21 cellular contexts compared by ENCODE assay signal in the genomic region with DNA sequence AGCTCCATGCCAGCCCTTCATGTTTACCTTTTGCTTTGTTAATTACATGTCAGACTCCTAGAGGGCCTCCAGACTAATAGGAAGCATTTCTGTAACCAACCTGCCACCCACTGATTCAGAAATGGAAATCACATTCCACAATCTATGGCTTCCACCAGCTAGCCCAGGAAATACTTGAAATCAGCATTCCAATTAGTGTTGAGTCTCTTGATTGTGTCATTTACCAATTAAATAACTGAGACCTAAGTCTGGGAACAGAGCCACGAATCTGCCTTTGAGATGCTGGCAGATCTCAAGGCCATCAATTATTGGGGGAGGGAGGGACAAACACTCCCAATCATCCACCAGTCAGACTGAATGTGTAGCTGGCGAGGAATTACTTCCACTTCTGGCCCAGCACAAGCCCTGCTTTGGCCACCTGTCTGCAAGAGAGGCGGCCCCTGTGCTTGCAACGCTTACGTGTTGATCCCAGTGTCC. TPM values are rescaled to one million over a fixed set of nuclear protein-coding genes. Genes with fewer than 3 reads are reported as not detected.
A peak's percentile ranks its signal among the peaks of the same experiment; 100 is the strongest.
DNase-seq lines count a peak whose midpoint lies in the region; ATAC-seq and TF ChIP-seq lines count a peak whose summit lies in the region.
"Had no signal": no experiment of that assay in that cellular context is flagged by ENCODE, and none has a peak within 500 bp of the region (broad histone marks: within the 10 kb centered on the region; RNA-seq: fewer than 3 reads in every experiment).

No MANE protein-coding gene starts in this region.

- H3K4me2 ChIP-seq in SK-N-SH, result no peak overlapping the region

- no peak for TF ChIP-seq RAD21 in SK-N-SH (IDR thresholded peaks at IDR 0.05; ENCODE audit: low read length)

- H3K9ac ChIP-seq in SK-N-SH, result no peak overlapping the region

- peaks cover 0 to 32% of the 10 kb centered on the region in 2 donors for H3K36me3 ChIP-seq in lung (ENCODE audit: control insufficient read depth in 2 of 2, insufficient read depth in 2 of 2, low read length in 2 of 2)
- H3K36me3 ChIP-seq in sigmoid colon, result peaks cover 3 to 47% (median 13%) of the 10 kb centered on the region in 4 donors
- H3K36me3 ChIP-seq in SK-N-SH (replicated peaks in 1 of 2; ENCODE audit: control insufficient read depth in 1 of 2, insufficient read depth in 2 of 2, low read length in 1 of 2), result peaks cover 30 to 46% of the 10 kb centered on the region in 2 experiments
- H3K36me3 ChIP-seq: BE2C, ovary had no signal

- H2AFZ ChIP-seq in SK-N-SH (ENCODE audit: low read depth), result no peak overlapping the region

- peaks cover 0 to 4% of the 10 kb centered on the region in 2 donors for H3K4me1 ChIP-seq in lung (ENCODE audit: control insufficient read depth in 2 of 2, insufficient read depth in 2 of 2, low read length in 2 of 2)
- H3K4me1 ChIP-seq in sigmoid colon, result no peaks in the 10 kb centered on the region
- peaks cover 0 to 8% of the 10 kb centered on the region in 2 experiments; a peak in 2 of 4 replicates for H3K4me1 ChIP-seq in SK-N-SH (ENCODE audit: control insufficient read depth in 1 of 2, insufficient read depth in 2 of 2, low read depth in 1 of 2, low read length in 1 of 2)
- H3K4me1 ChIP-seq: BE2C, heart left ventricle, lower lobe of right lung had no signal

- intact Hi-C loops in sigmoid colon (cut with DNase I), result no loop called here
- intact Hi-C loops in left colon (cut with DNase I, micrococcal nuclease), result no loop called here

- H3K9me3 Mint-ChIP-seq in WTC11, result peaks cover 5% of the 10 kb centered on the region
- H3K9me3 Mint-ChIP-seq: activated T-helper 1 cell treated with anti-CD3 and anti-CD28 coated beads, Interleukin-12 subunit alpha, Interleukin-12 subunit beta, Interleukin-2, Interleukin-4 antibody, amounts not matched to agents 30 ng/mL and 10 ng/mL and 1 ng/mL, durations not matched to agents 14 hours and 24 hours and 36 hours; T-helper 1 cell treated with Interleukin-12 subunit alpha and Interleukin-12 subunit beta and Interleukin-4 antibody, amounts not matched to agents 30 μg/mL and 1 μg/mL, for 36 hours had no signal

- ATAC-seq in WTC11 (peak; percentile 28), lung (ENCODE audit: insufficient read depth, low FRiP score) (no peak), left colon (no peak)
- ATAC-seq: activated CD8-positive, alpha-beta T cell treated with anti-CD3 and anti-CD28 coated beads, Interleukin-2, amount 10 ng/mL, durations not matched to agents 7 days and 5 days; lower lobe of right lung; naive thymus-derived CD4-positive, alpha-beta T cell had no signal

- 88 to 94% methylated on average over 5 of the region's 5 CpGs for WGBS in lung, 2 donors
- 90 to 95% methylated on average over 5 of the region's 5 CpGs for WGBS in sigmoid colon, 2 donors
- WGBS in SK-N-SH (ENCODE audit: low lambda C conversion rate), result 83% methylated on average over 4 of the region's 5 CpGs

- H3K27me3 ChIP-seq in lung (ENCODE audit: control insufficient read depth, insufficient read depth), result no peaks in the 10 kb centered on the region
- H3K27me3 ChIP-seq in sigmoid colon, result no peaks in the 10 kb centered on the region
- H3K27me3 ChIP-seq in SK-N-SH (ENCODE audit: insufficient read depth), result no peaks in the 10 kb centered on the region
- H3K27me3 ChIP-seq: BE2C, heart left ventricle, ovary had no signal

- TF ChIP-seq POLR2A in sigmoid colon (IDR thresholded peaks at IDR 0.05), result no peak

- CTCF ChIA-PET in WTC11 (lab: Charles Lee) (interaction anchor here (0.8 kb wide), 1 partner anchor 13 kb away, joined by 3 read pairs; no protein-coding TSS in a partner anchor), SK-N-SH (lab: Yijun Ruan, JAX) (interaction anchor here (2.9 kb wide), 1 partner anchor 13 kb away, joined by 15 read pairs; no protein-coding TSS in a partner anchor)

- H3F3A ChIP-seq in SK-N-SH (replicated peaks; ENCODE audit: insufficient read depth), result peaks cover 6% of the 10 kb centered on the region

- H3K36me3 Mint-ChIP-seq in WTC11, result peaks cover 3% of the 10 kb centered on the region; the same call in 1 of the 2 replicates

- no peak for TF ChIP-seq EP300 in sigmoid colon (IDR thresholded peaks at IDR 0.05)
- no peak for TF ChIP-seq EP300 in SK-N-SH (IDR thresholded peaks at IDR 0.05; ENCODE audit: borderline replicate concordance in 1 of 2, low read depth in 1 of 2, low read length in 1 of 2)

- H3K4me3 ChIP-seq in lung (peak overlapping the region; percentile 8), sigmoid colon (no peak overlapping the region), SK-N-SH (ENCODE audit: low read depth in 2 of 2, low read length in 1 of 2) (no peak overlapping the region)
- H3K4me3 ChIP-seq: heart left ventricle, lower lobe of right lung, ovary had no signal

- no peaks in the 10 kb centered on the region for H3K79me2 ChIP-seq in SK-N-SH (ENCODE audit: insufficient read depth)

- H3K27me3 Mint-ChIP-seq in WTC11 (ENCODE audit: low read depth), result no peaks in the 10 kb centered on the region
- H3K27me3 Mint-ChIP-seq: naive thymus-derived CD4-positive, alpha-beta T cell had no signal

- H3K9me3 ChIP-seq in lung (ENCODE audit: control insufficient read depth in 2 of 2, insufficient read depth in 1 of 2, low read length in 1 of 2) (no peaks in the 10 kb centered on the region), sigmoid colon (no peaks in the 10 kb centered on the region), SK-N-SH (no peaks in the 10 kb centered on the region; the same call in 1 of the 2 replicates)
- H3K9me3 ChIP-seq: BE2C, lower lobe of right lung, ovary had no signal

- TF ChIP-seq CTCF in WTC11 (IDR thresholded peaks at IDR 0.05) (no peak), lung (IDR thresholded peaks at IDR 0.05; ENCODE audit: control extremely low read depth, extremely low read depth) (no peak), sigmoid colon (IDR thresholded peaks at IDR 0.05) (no peak), SK-N-SH (IDR thresholded peaks at IDR 0.05) (no peak)

- 0 out of 2 replicates have a peak overlapping the region, but pooled peaks have one; percentile 6 for H3K27ac Mint-ChIP-seq in WTC11
- H3K27ac Mint-ChIP-seq: activated CD8-positive, alpha-beta T cell treated with anti-CD3 and anti-CD28 coated beads, Interleukin-2, amount 10 ng/mL, durations not matched to agents 7 days and 5 days; activated T-helper 1 cell treated with anti-CD3 and anti-CD28 coated beads, Interleukin-12 subunit alpha, Interleukin-12 subunit beta, Interleukin-2, Interleukin-4 antibody, amounts not matched to agents 30 ng/mL and 10 ng/mL and 1 ng/mL, durations not matched to agents 14 hours and 24 hours and 36 hours; T-helper 1 cell treated with Interleukin-12 subunit alpha and Interleukin-12 subunit beta and Interleukin-4 antibody, amounts not matched to agents 30 μg/mL and 1 μg/mL, for 36 hours had no signal

- POLR2A ChIA-PET in WTC11 (lab: Charles Lee), result interaction anchor here (0.6 kb wide), 1 partner anchor 852 kb away, joined by 3 read pairs; no protein-coding TSS in a partner anchor
- POLR2A ChIA-PET in SK-N-SH (lab: Yijun Ruan, JAX), result no interaction called here

- H3K4me3 Mint-ChIP-seq in WTC11, result no peak overlapping the region
- H3K4me3 Mint-ChIP-seq: activated CD8-positive, alpha-beta T cell treated with anti-CD3 and anti-CD28 coated beads, Interleukin-2, amount 10 ng/mL, durations not matched to agents 7 days and 5 days; activated T-helper 1 cell treated with anti-CD3 and anti-CD28 coated beads, Interleukin-12 subunit alpha, Interleukin-12 subunit beta, Interleukin-2, Interleukin-4 antibody, amounts not matched to agents 30 ng/mL and 10 ng/mL and 1 ng/mL, durations not matched to agents 14 hours and 24 hours and 36 hours; naive thymus-derived CD4-positive, alpha-beta T cell; T-helper 1 cell treated with Interleukin-12 subunit alpha and Interleukin-12 subunit beta and Interleukin-4 antibody, amounts not matched to agents 30 μg/mL and 1 μg/mL, for 36 hours had no signal

- DNase-seq in EH (ENCODE audit: low read depth) (peak; percentile 41), NCI-H1105 (lab: John Stamatoyannopoulos, UW) (peak; percentile 59), WTC11 (ENCODE audit: low spot score) (no peak), lung (ENCODE audit: low spot score) (no peak), sigmoid colon (no peak), left colon (no peak), SK-N-SH (no peak), NOMO-1 treated with DMSO at 0.1 percent for 48 hours (lab: John Stamatoyannopoulos, UW; ENCODE audit: unreplicated experiment) (no peak)
- DNase-seq: activated CD4-positive, CD25-positive, alpha-beta regulatory T cell; activated CD8-positive, alpha-beta T cell treated with anti-CD3 and anti-CD28 coated beads, Interleukin-2, amount 10 ng/mL, durations not matched to agents 7 days and 5 days; BE2C; effector CD8-positive, alpha-beta T cell; heart left ventricle; lower lobe of right lung; naive thymus-derived CD4-positive, alpha-beta T cell; NCI-H510A; ovary; SHP77; stimulated activated CD4-positive, alpha-beta T cell treated with anti-CD3 and anti-CD28 coated beads, Interleukin-4, amount 100 ng/mL, for 1 hour had no signal

- no peaks in the 10 kb centered on the region for H3K9me2 ChIP-seq in SK-N-SH

- no peaks in the 10 kb centered on the region for H4K20me1 ChIP-seq in SK-N-SH (ENCODE audit: insufficient read depth)

- H3K4me1 Mint-ChIP-seq in WTC11, result peaks cover 11% of the 10 kb centered on the region

- H3K27ac ChIP-seq in lung (ENCODE audit: low read depth in 1 of 2, low read length in 1 of 2), result no peak overlapping the region
- H3K27ac ChIP-seq in sigmoid colon, result no peak overlapping the region
- H3K27ac ChIP-seq in SK-N-SH (ENCODE audit: low read depth in 2 of 2, low read length in 1 of 2), result no peak overlapping the region
- H3K27ac ChIP-seq: heart left ventricle, lower lobe of right lung, ovary had no signal

TF ChIP-seq in WTC11, 78 proteins besides CTCF, POLR2A, EP300 and RAD21 (continues in another document):
- TF ChIP-seq NFYB (CRISPR knock-in tag; conservative IDR thresholded peaks at IDR 0.05; ENCODE audit: low read depth), result no peak

TF ChIP-seq in SK-N-SH, 30 proteins besides CTCF, POLR2A, EP300 and RAD21 (continues in another document):
- TF ChIP-seq RXRA (IDR thresholded peaks at IDR 0.05; ENCODE audit: borderline replicate concordance, low read depth) (no peak), TAF1 (IDR thresholded peaks at IDR 0.05; ENCODE audit: borderline replicate concordance, low read depth, low read length) (no peak)

RNA-seq across cellular contexts. Expression of gene SAP30L, which starts 27.4 kb away (rescaled TPM):
- 25.6 to 33.5 TPM (median 32.0 TPM) in 3 replicates for total RNA-seq in WTC11 (2021)
- 10 to 100 TPM; 28.5 to 31.5 TPM for total RNA-seq in lung
- 10 to 100 TPM; 18.2 to 35.4 TPM for polyA plus RNA-seq in lung
- total RNA-seq in sigmoid colon, result 10 to 100 TPM; 36.0 to 51.7 (median 42.9) TPM
- 10 to 100 TPM; 17.8 to 27.6 (median 24.5) TPM for polyA plus RNA-seq in sigmoid colon
- 10 to 100 TPM; 42.6 to 48.9 TPM for total RNA-seq in left colon
- 26.6 and 29.1 TPM in 2 replicates for polyA plus RNA-seq in SK-N-SH (2012; rRNA removed)
- 28.6 and 36.0 TPM in 2 replicates for polyA plus RNA-seq in SK-N-SH (2012; cell fraction: cytosol; rRNA removed)
- polyA plus RNA-seq in SK-N-SH (2012; cell fraction: nucleus; rRNA removed), result 22.6 and 31.8 TPM in 2 replicates

RNA-seq across cellular contexts. Expression of gene HAND1, which starts 59.6 kb away (rescaled TPM):
- total RNA-seq in WTC11 (2021) (not detected in 3 replicates), lung (under 1 TPM in 1 of 2 donors, not detected in 1; 0.21 TPM), sigmoid colon (10 to 100 TPM; 45.6 to 69.2 (median 48.9) TPM), left colon (1 to 10 TPM in 1 of 2 donors, not detected in 1; 4.4 TPM)
- polyA plus RNA-seq in lung (under 1 TPM; 0.02 to 0.12 TPM), sigmoid colon (1 to 10 TPM in 2 of 3 donors, not detected in 1; 2.4 to 6.8 TPM), SK-N-SH (2012; rRNA removed) (1.1 and 2.6 TPM in 2 replicates)
- polyA plus RNA-seq in SK-N-SH (2012; cell fraction: cytosol; rRNA removed), result 2.0 and 4.0 TPM in 2 replicates
- 0.76 and 2.2 TPM in 2 replicates for polyA plus RNA-seq in SK-N-SH (2012; cell fraction: nucleus; rRNA removed)
- total RNA-seq: activated CD8-positive, alpha-beta T cell treated with anti-CD3 and anti-CD28 coated beads, Interleukin-2, amount 10 ng/mL, durations not matched to agents 7 days and 5 days; activated T-helper 1 cell treated with anti-CD3 and anti-CD28 coated beads, Interleukin-12 subunit alpha, Interleukin-12 subunit beta, Interleukin-2, Interleukin-4 antibody, amounts not matched to agents 30 ng/mL and 10 ng/mL and 1 ng/mL, durations not matched to agents 14 hours and 24 hours and 36 hours; naive thymus-derived CD4-positive, alpha-beta T cell; ovary had no signal
- polyA plus RNA-seq: naive thymus-derived CD4-positive, alpha-beta T cell; ovary had no signal

Comparison
In these comparisons a context has a peak if more than half of its experiments do, and no peak if none do; other contexts are left out.
1. DNase-seq: peak in EH (single experiment) and NCI-H1105 (single experiment); none in WTC11 (single experiment), lung (single experiment), sigmoid colon (single experiment), left colon (0 of 2), SK-N-SH (single experiment) and NOMO-1 treated with DMSO at 0.1 percent for 48 hours (single experiment).
2. RNA of gene HAND1, which starts 59.6 kb away (total RNA-seq): 45.6 to 69.2 TPM in sigmoid colon; 4.4 TPM in left colon, 0.21 TPM in lung and not detected in WTC11; every median in the first group is over 4 times any median in the second.